Comparison of ENCODE assay signal across 1 cellular context in the genomic region with DNA sequence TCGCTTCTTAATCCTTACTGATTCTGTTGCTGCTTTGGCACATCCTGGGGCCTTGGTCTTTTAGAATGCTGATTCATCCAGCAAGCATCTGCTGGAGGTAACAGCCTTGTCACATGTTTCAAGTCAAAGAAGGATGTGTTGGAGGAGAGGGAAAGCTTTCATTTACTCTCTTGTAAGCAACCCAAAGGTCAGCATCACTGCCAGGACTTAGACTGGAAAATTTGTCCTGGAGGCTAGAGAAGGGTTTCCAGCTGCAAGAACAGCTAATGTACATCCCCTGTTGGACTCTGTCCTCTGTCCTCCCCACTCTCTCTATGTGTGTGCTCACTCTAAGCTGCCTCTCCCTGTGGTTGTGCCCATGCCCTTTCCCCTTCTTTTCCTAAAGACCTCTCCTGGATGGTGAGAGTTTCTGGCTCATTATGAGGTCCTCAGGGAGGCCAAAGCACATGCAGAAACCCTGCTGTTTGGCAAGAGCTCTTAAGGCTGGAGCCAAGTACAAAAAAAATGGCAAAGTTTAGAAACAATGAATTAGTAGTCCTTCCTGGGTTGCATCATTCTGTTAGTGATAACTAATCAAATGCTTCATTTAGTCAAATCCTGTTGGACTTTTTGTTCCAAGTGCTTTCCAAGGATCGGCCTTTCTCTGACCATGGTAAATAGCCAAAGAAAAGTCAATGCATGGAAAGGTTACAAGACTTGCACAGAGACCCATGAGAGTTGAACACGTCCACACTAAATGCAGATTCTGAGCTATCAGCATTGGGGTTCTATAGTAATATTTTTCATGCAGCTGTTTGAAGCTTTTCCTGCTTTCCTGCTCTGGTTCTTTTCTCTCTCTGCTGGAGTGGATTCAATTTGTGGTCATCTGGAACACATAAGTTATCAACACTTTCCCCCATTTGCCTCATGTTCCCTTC.
TF ChIP-seq lines count a peak whose summit lies in the region.

No MANE protein-coding gene starts in this region.

TF ChIP-seq in IMR-90, 13 proteins besides CTCF, POLR2A, EP300 and RAD21:
- TF ChIP-seq CHD1 (IDR thresholded peaks at IDR 0.05; ENCODE audit: low read depth, low read length) (no peak), RCOR1 (IDR thresholded peaks at IDR 0.05; ENCODE audit: insufficient replicate concordance, low read length) (no peak), CEBPB (IDR thresholded peaks at IDR 0.05; ENCODE audit: low read depth, low read length) (peak; percentile 44; the same call in 1 of the 2 replicates)
- TF ChIP-seq, protein P1, sequence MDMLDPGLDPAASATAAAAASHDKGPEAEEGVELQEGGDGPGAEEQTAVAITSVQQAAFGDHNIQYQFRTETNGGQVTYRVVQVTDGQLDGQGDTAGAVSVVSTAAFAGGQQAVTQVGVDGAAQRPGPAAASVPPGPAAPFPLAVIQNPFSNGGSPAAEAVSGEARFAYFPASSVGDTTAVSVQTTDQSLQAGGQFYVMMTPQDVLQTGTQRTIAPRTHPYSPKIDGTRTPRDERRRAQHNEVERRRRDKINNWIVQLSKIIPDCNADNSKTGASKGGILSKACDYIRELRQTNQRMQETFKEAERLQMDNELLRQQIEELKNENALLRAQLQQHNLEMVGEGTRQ (IDR thresholded peaks at IDR 0.05; ENCODE audit: low read depth, low read length): no peak
